ENCODE assay signal across 23 cellular contexts in genomic region chr2:236549165-236549564, GRCh38. TPM values are rescaled to one million over a fixed set of nuclear protein-coding genes. Genes with fewer than 3 reads are reported as not detected.
DNase-seq lines count a peak whose midpoint lies in the region; ATAC-seq, FAIRE-seq and TF ChIP-seq lines count a peak whose summit lies in the region.
"Had no signal": no experiment of that assay in that cellular context is flagged by ENCODE, and none has a peak within 500 bp of the region (broad histone marks: within the 10 kb centered on the region; RNA-seq: fewer than 3 reads in every experiment).

No MANE protein-coding gene starts in this region.

- H2AFZ ChIP-seq in GM23338, result no peak overlapping the region

- POLR2A ChIA-PET in GM10248 (lab: Yijun Ruan, JAX), result no interaction called here

- H3F3A ChIP-seq in GM23338 (replicated peaks; ENCODE audit: low read depth), result no peaks in the 10 kb centered on the region

- H3K9me3 ChIP-seq in effector memory CD4-positive, alpha-beta T cell (ENCODE audit: control insufficient read depth, low read length), result no peaks in the 10 kb centered on the region
- H3K9me3 ChIP-seq: esophagus squamous epithelium had no signal

- H3K9me2 ChIP-seq in GM23338 (ENCODE audit: insufficient read depth), result peaks cover 4% of the 10 kb centered on the region; the same call in 1 of the 2 replicates

- no peaks in the 10 kb centered on the region for H3K36me3 ChIP-seq in GM23338 (ENCODE audit: insufficient read depth)
- H3K36me3 ChIP-seq in effector memory CD4-positive, alpha-beta T cell (ENCODE audit: control insufficient read depth, insufficient read depth, low read length), result no peaks in the 10 kb centered on the region
- H3K36me3 ChIP-seq: esophagus squamous epithelium, gastroesophageal sphincter, thoracic aorta had no signal

- H3K4me2 ChIP-seq in GM23338, result no peak overlapping the region

- no peaks in the 10 kb centered on the region for H3K27me3 Mint-ChIP-seq in activated naive CD4-positive, alpha-beta T cell treated with anti-CD3 and anti-CD28 coated beads, Interleukin-2, amount 10 ng/mL, durations not matched to agents 7 days and 5 days
- peaks cover 11% of the 10 kb centered on the region for H3K27me3 Mint-ChIP-seq in GM23338 (ENCODE audit: insufficient read depth, low read depth, poor library complexity)
- no peaks in the 10 kb centered on the region for H3K27me3 Mint-ChIP-seq in natural killer cell treated with Interleukin-12 subunit alpha and Interleukin-12 subunit beta and Interleukin-15 and Interleukin-18, amount 100 ng/mL, for 72 hours
- H3K27me3 Mint-ChIP-seq: activated CD4-positive, alpha-beta T cell treated with anti-CD3 and anti-CD28 coated beads, Interleukin-2, amount 10 ng/mL, durations not matched to agents 24 days and 14 days; stimulated activated naive B cell treated with anti-CD40 and anti-IgM and Interleukin-4, amounts not matched to agents 10 μg/mL and 1 μg/mL and 100 μg/mL, for 72 hours had no signal

- H3K36me3 Mint-ChIP-seq in activated naive CD4-positive, alpha-beta T cell treated with anti-CD3 and anti-CD28 coated beads, Interleukin-2, amount 10 ng/mL, durations not matched to agents 7 days and 5 days, result peaks cover 68% of the 10 kb centered on the region
- peaks cover 17 to 21% of the 10 kb centered on the region in 2 donors for H3K36me3 Mint-ChIP-seq in activated naive CD4-positive, alpha-beta T cell treated with anti-CD3 and anti-CD28 coated beads, Interleukin-2, amount 50 U/mL, for 72 hours
- H3K36me3 Mint-ChIP-seq in GM23338 (ENCODE audit: low read depth), result no peaks in the 10 kb centered on the region; the same call in 2 of the 3 replicates
- peaks cover 5% of the 10 kb centered on the region for H3K36me3 Mint-ChIP-seq in natural killer cell treated with Interleukin-12 subunit alpha and Interleukin-12 subunit beta and Interleukin-15 and Interleukin-18, amount 100 ng/mL, for 72 hours

- peaks cover 99% of the 10 kb centered on the region for H3K4me1 Mint-ChIP-seq in activated naive CD4-positive, alpha-beta T cell treated with anti-CD3 and anti-CD28 coated beads, Interleukin-2, amount 10 ng/mL, durations not matched to agents 7 days and 5 days
- peaks cover 30% of the 10 kb centered on the region for H3K4me1 Mint-ChIP-seq in GM23338
- H3K4me1 Mint-ChIP-seq in natural killer cell treated with Interleukin-12 subunit alpha and Interleukin-12 subunit beta and Interleukin-15 and Interleukin-18, amount 100 ng/mL, for 72 hours (ENCODE audit: low read depth in 2 of 2), result peaks cover 61 to 93% of the 10 kb centered on the region in 2 donors

- H3K4me1 ChIP-seq in GM23338 (ENCODE audit: insufficient read depth), result peaks cover 6% of the 10 kb centered on the region
- peaks cover 51% of the 10 kb centered on the region for H3K4me1 ChIP-seq in effector memory CD4-positive, alpha-beta T cell (ENCODE audit: control insufficient read depth, insufficient read depth, low read length, poor library complexity, severe bottlenecking)
- H3K4me1 ChIP-seq: esophagus squamous epithelium, gastroesophageal sphincter had no signal

- H3K27me3 ChIP-seq in GM23338 (ENCODE audit: insufficient read depth), result no peaks in the 10 kb centered on the region
- H3K27me3 ChIP-seq in effector memory CD4-positive, alpha-beta T cell (replicated peaks; ENCODE audit: control insufficient read depth, insufficient read depth, low read length, poor library complexity, severe bottlenecking), result no peaks in the 10 kb centered on the region

- FAIRE-seq in HTR-8/SVneo (lab: Jason Lieb, UNC), result no peak
- FAIRE-seq: TTC549 had no signal

- no peaks in the 10 kb centered on the region for H4K20me1 ChIP-seq in GM23338 (replicated peaks; ENCODE audit: insufficient read depth)

- no peak for DNase-seq in activated naive CD4-positive, alpha-beta T cell treated with anti-CD3 and anti-CD28 coated beads, Interleukin-2, amount 10 ng/mL, durations not matched to agents 7 days and 5 days
- no peak for DNase-seq in activated naive CD4-positive, alpha-beta T cell treated with anti-CD3 and anti-CD28 coated beads, Interleukin-2, amount 50 U/mL, for 72 hours (ENCODE audit: low spot score in 2 of 2)
- DNase-seq in GM23338 (ENCODE audit: low spot score), result peak; percentile 40
- no peak for DNase-seq in effector memory CD4-positive, alpha-beta T cell
- DNase-seq in natural killer cell treated with Interleukin-12 subunit alpha and Interleukin-12 subunit beta and Interleukin-15 and Interleukin-18, amount 100 ng/mL, for 72 hours (ENCODE audit: low spot score), result no peak
- DNase-seq in GM10248 (ENCODE audit: extremely low spot score), result no peak
- DNase-seq in HTR-8/SVneo (ENCODE audit: insufficient read length, low spot score), result no peak
- no peak for DNase-seq in GOT3 (lab: John Stamatoyannopoulos, UW)
- DNase-seq: activated CD4-positive, alpha-beta T cell treated with anti-CD3 and anti-CD28 coated beads, Interleukin-2, amount 10 ng/mL, durations not matched to agents 24 days and 14 days; activated naive CD4-positive, alpha-beta T cell treated with Interleukin-2 at 50 U/mL for 16 hours; C1 segment of cervical spinal cord; esophagus squamous epithelium; GF-D8; mesenchymal stem cell; NCI-H1417; NCI-H2107; NCI-H526 treated with DMSO at 0.1 percent for 48 hours; posterior cingulate gyrus; stimulated activated naive B cell treated with anti-CD40 and anti-IgM and Interleukin-4, amounts not matched to agents 10 μg/mL and 1 μg/mL and 100 μg/mL, for 72 hours had no signal

- no peaks in the 10 kb centered on the region for H3K79me2 ChIP-seq in GM23338 (replicated peaks; ENCODE audit: insufficient read depth)

- H3K27ac Mint-ChIP-seq in activated naive CD4-positive, alpha-beta T cell treated with anti-CD3 and anti-CD28 coated beads, Interleukin-2, amount 10 ng/mL, durations not matched to agents 7 days and 5 days, result peak overlapping the region; percentile 67
- no peak overlapping the region for H3K27ac Mint-ChIP-seq in activated naive CD4-positive, alpha-beta T cell treated with anti-CD3 and anti-CD28 coated beads, Interleukin-2, amount 50 U/mL, for 72 hours
- H3K27ac Mint-ChIP-seq in GM23338, result no peak overlapping the region
- peak overlapping the region; percentile 80 to 90 for H3K27ac Mint-ChIP-seq in natural killer cell treated with Interleukin-12 subunit alpha and Interleukin-12 subunit beta and Interleukin-15 and Interleukin-18, amount 100 ng/mL, for 72 hours
- H3K27ac Mint-ChIP-seq: activated CD4-positive, alpha-beta T cell treated with anti-CD3 and anti-CD28 coated beads, Interleukin-2, amount 10 ng/mL, durations not matched to agents 24 days and 14 days; stimulated activated naive B cell treated with anti-CD40 and anti-IgM and Interleukin-4, amounts not matched to agents 10 μg/mL and 1 μg/mL and 100 μg/mL, for 72 hours had no signal

- H3K4me3 ChIP-seq in GM23338, result no peak overlapping the region
- H3K4me3 ChIP-seq in effector memory CD4-positive, alpha-beta T cell (ENCODE audit: insufficient read depth, low read depth, low read length, poor library complexity, severe bottlenecking), result no peak overlapping the region
- H3K4me3 ChIP-seq: esophagus squamous epithelium, gastroesophageal sphincter, thoracic aorta had no signal

- no peak overlapping the region for H3K27ac ChIP-seq in GM23338 (ENCODE audit: low read depth)
- H3K27ac ChIP-seq in effector memory CD4-positive, alpha-beta T cell (ENCODE audit: insufficient read depth, low read length, poor library complexity, severe bottlenecking), result peak overlapping the region; percentile 2
- H3K27ac ChIP-seq: esophagus squamous epithelium, gastroesophageal sphincter, thoracic aorta had no signal

- CTCF ChIA-PET in activated naive CD4-positive, alpha-beta T cell treated with anti-CD3 and anti-CD28 coated beads, Interleukin-2, amount 10 ng/mL, durations not matched to agents 7 days and 5 days (lab: Charles Lee), result interaction anchor here (1.1 to 3.5 kb wide), 3 partner anchors 10 to 36 kb away, joined by 3 to 14 read pairs (median 4); partner anchors contain the start of gene ACKR3
- CTCF ChIA-PET in GM10248 (lab: Yijun Ruan, JAX), result interaction anchor here (0.7 to 3.5 kb wide), 6 partner anchors 9 to 52 kb away, joined by 3 to 17 read pairs (median 3); partner anchors contain the start of gene ACKR3

- TF ChIP-seq CTCF in GM23338 (conservative IDR thresholded peaks at IDR 0.05; ENCODE audit: low read depth in 2 of 2) (peak in 1 of 2 experiments; percentile 13; a peak in 1 of 4 replicates), GM10248 (IDR thresholded peaks at IDR 0.05; ENCODE audit: control extremely low read depth, extremely low read depth, low read depth, missing control alignments) (no peak)

- peaks cover 21% of the 10 kb centered on the region for H3K9me3 Mint-ChIP-seq in activated naive CD4-positive, alpha-beta T cell treated with anti-CD3 and anti-CD28 coated beads, Interleukin-2, amount 10 ng/mL, durations not matched to agents 7 days and 5 days
- peaks cover 4 to 10% of the 10 kb centered on the region in 2 donors for H3K9me3 Mint-ChIP-seq in activated naive CD4-positive, alpha-beta T cell treated with anti-CD3 and anti-CD28 coated beads, Interleukin-2, amount 50 U/mL, for 72 hours
- 0 out of 3 replicates have a peak, but pooled peaks cover 5% of the 10 kb centered on the region for H3K9me3 Mint-ChIP-seq in GM23338
- H3K9me3 Mint-ChIP-seq in natural killer cell treated with Interleukin-12 subunit alpha and Interleukin-12 subunit beta and Interleukin-15 and Interleukin-18, amount 100 ng/mL, for 72 hours, result no peaks in the 10 kb centered on the region

- no peak overlapping the region for H3K4me3 Mint-ChIP-seq in activated naive CD4-positive, alpha-beta T cell treated with anti-CD3 and anti-CD28 coated beads, Interleukin-2, amount 10 ng/mL, durations not matched to agents 7 days and 5 days
- H3K4me3 Mint-ChIP-seq in GM23338, result no peak overlapping the region
- H3K4me3 Mint-ChIP-seq in natural killer cell treated with Interleukin-12 subunit alpha and Interleukin-12 subunit beta and Interleukin-15 and Interleukin-18, amount 100 ng/mL, for 72 hours, result peak overlapping the region; percentile 25
- H3K4me3 Mint-ChIP-seq: activated CD4-positive, alpha-beta T cell treated with anti-CD3 and anti-CD28 coated beads, Interleukin-2, amount 10 ng/mL, durations not matched to agents 24 days and 14 days; neural crest cell; stimulated activated naive B cell treated with anti-CD40 and anti-IgM and Interleukin-4, amounts not matched to agents 10 μg/mL and 1 μg/mL and 100 μg/mL, for 72 hours had no signal

- ATAC-seq in activated naive CD4-positive, alpha-beta T cell treated with anti-CD3 and anti-CD28 coated beads, Interleukin-2, amount 50 U/mL, for 72 hours, result no peak
- peak; percentile 62 for ATAC-seq in GM23338
- no peak for ATAC-seq in natural killer cell treated with Interleukin-12 subunit alpha and Interleukin-12 subunit beta and Interleukin-15 and Interleukin-18, amount 100 ng/mL, for 72 hours
- ATAC-seq: gastroesophageal sphincter; stimulated activated naive B cell treated with anti-CD40 and anti-IgM and Interleukin-4, amounts not matched to agents 10 μg/mL and 1 μg/mL and 100 μg/mL, for 72 hours had no signal

RNA-seq across cellular contexts. Expression of gene ACKR3, which starts 20.5 kb away (rescaled TPM):
- total RNA-seq in activated naive CD4-positive, alpha-beta T cell treated with anti-CD3 and anti-CD28 coated beads, Interleukin-2, amount 50 U/mL, for 72 hours, result 1 to 10 TPM in 1 of 2 donors, under 1 TPM in 1; 0.54 to 2.2 TPM
- 3.0 and 3.1 TPM in 2 replicates for total RNA-seq in GM23338 (2014; rRNA removed; shearing (Covaris generic))
- polyA plus RNA-seq in GM23338 (2016; fragmentation: Nextera tagmentation; extraction: Ambion mirVana), result 0.57 and 1.0 TPM in 2 replicates
- under 1 TPM in 1 of 2 donors, not detected in 1; 0.33 TPM for total RNA-seq in natural killer cell treated with Interleukin-12 subunit alpha and Interleukin-12 subunit beta and Interleukin-15 and Interleukin-18, amount 100 ng/mL, for 72 hours

Comparison
In these comparisons a context has a peak if more than half of its experiments do, and no peak if none do; other contexts are left out.
1. H3K27ac Mint-ChIP-seq: peak in activated naive CD4-positive, alpha-beta T cell treated with anti-CD3 and anti-CD28 coated beads, Interleukin-2, amount 10 ng/mL, durations not matched to agents 7 days and 5 days (single experiment) and natural killer cell treated with Interleukin-12 subunit alpha and Interleukin-12 subunit beta and Interleukin-15 and Interleukin-18, amount 100 ng/mL, for 72 hours (2 of 2); none in activated naive CD4-positive, alpha-beta T cell treated with anti-CD3 and anti-CD28 coated beads, Interleukin-2, amount 50 U/mL, for 72 hours (0 of 2) and GM23338 (single experiment).